In genomic region chr4:126935784-126936183, GRCh38 we compare ENCODE assay signal across 6 cellular contexts.
"Had no signal": no experiment of that assay in that cellular context is flagged by ENCODE, and none has a peak within 500 bp of the region (broad histone marks: within the 10 kb centered on the region; RNA-seq: fewer than 3 reads in every experiment).

No MANE protein-coding gene starts in this region.

- H3K4me3 ChIP-seq: HAP-1, K562 had no signal

- H3K4me1 ChIP-seq: HAP-1 had no signal

- ATAC-seq: K562 had no signal

- H3K9me3 ChIP-seq: HAP-1 had no signal

- DNase-seq: GOT3, H7, IMR-90, KG1 had no signal

- H3K36me3 ChIP-seq: HAP-1 had no signal
